In the genomic region with DNA sequence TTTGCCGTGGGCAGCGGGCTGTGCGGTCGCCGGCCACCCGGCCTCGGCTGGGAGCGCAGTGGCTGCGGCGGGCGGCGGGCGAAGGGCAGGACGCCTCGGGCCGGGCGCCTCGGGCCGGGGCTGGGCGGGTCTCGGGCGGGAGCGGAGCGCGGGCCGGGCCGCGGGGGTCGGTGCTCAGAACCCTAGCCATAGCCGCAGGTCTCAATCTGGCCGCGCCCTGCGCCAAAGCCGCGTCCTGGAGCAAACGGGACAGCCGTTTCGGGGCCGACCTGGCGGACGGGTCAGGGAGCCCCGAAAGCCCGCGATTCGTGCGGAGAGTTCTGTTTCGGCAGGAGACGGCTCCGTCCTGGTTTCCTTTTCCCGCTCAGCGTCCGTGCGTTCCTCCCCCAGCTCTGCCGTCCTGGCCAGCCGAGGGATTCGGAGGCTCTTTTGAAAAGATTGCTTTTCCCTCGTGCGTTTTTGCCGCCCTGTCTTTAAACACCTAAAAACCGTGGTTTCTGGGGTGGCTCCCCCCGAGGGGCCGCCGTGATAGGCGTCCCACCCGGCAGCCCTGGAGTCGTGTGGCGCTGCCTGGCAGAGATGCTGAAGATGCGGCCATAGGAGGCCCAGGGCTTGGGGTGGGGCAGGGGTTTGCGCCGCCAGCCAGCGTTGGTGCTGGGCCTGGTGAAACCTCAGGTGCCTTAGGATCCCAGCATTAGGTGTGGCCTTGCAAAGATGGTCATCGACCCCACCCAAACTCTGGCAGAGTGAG, we compare ENCODE assay signal across 10 cellular contexts. TPM values are rescaled to one million over a fixed set of nuclear protein-coding genes. Genes with fewer than 3 reads are reported as not detected.
DNase-seq lines count a peak whose midpoint lies in the region; ATAC-seq, FAIRE-seq and TF ChIP-seq lines count a peak whose summit lies in the region.
"Had no signal": no experiment of that assay in that cellular context is flagged by ENCODE, and none has a peak within 500 bp of the region (broad histone marks: within the 10 kb centered on the region; RNA-seq: fewer than 3 reads in every experiment).

No MANE protein-coding gene starts in this region.

- TF ChIP-seq POLR2A in GM12878 (IDR thresholded peaks at IDR 0.05; ENCODE audit: low read depth, low read length), result no peak

- CTCF ChIA-PET in activated CD8-positive, alpha-beta memory T cell treated with anti-CD3 and anti-CD28 coated beads, Interleukin-2, amount 10 ng/mL, durations not matched to agents 7 days and 5 days (lab: Charles Lee), result interaction anchor here (2.4 kb wide), 1 partner anchor 28 kb away, joined by 11 read pairs; no protein-coding TSS in a partner anchor
- CTCF ChIA-PET in GM12878 (lab: Yijun Ruan, JAX), result no interaction called here

- DNase-seq in activated CD8-positive, alpha-beta memory T cell treated with anti-CD3 and anti-CD28 coated beads, Interleukin-2, amount 10 ng/mL, durations not matched to agents 7 days and 5 days, result no peak
- DNase-seq in activated CD8-positive, alpha-beta memory T cell treated with anti-CD3 and anti-CD28 coated beads for 24 hours, result no peak
- DNase-seq in GM12878 (ENCODE audit: low read depth, low spot score) (no peak), tibial artery (no peak), NCI-H187 (lab: John Stamatoyannopoulos, UW) (no peak), superior temporal gyrus (ENCODE audit: extremely low spot score) (no peak), HuH-7 (ENCODE audit: low spot score) (no peak)
- DNase-seq: stimulated activated naive CD4-positive, alpha-beta T cell had no signal

- H3K4me2 ChIP-seq in GM12878 (ENCODE audit: control insufficient read depth, insufficient read depth), result peak overlapping the region; percentile 7; the same call in 1 of the 2 replicates

- peak overlapping the region; percentile 42 for H3K4me3 Mint-ChIP-seq in activated CD8-positive, alpha-beta memory T cell treated with anti-CD3 and anti-CD28 coated beads, Interleukin-2, amount 10 ng/mL, durations not matched to agents 7 days and 5 days

- H3K36me3 ChIP-seq in GM12878 (ENCODE audit: control insufficient read depth in 2 of 2, insufficient read depth in 2 of 2, low read length in 1 of 2), result no peaks in the 10 kb centered on the region
- no peaks in the 10 kb centered on the region for H3K36me3 ChIP-seq in liver (ENCODE audit: control insufficient read depth in 4 of 4, insufficient read depth in 3 of 4, low read depth in 1 of 4, low read length in 3 of 4)
- H3K36me3 ChIP-seq in tibial artery, result no peaks in the 10 kb centered on the region

- H3K4me1 Mint-ChIP-seq in activated CD8-positive, alpha-beta memory T cell treated with anti-CD3 and anti-CD28 coated beads, Interleukin-2, amount 10 ng/mL, durations not matched to agents 7 days and 5 days, result peaks cover 13% of the 10 kb centered on the region

- 48% methylated on average over 51 of the region's 72 CpGs for WGBS in GM12878 (ENCODE audit: insufficient coverage, insufficient replicate concordance, low lambda C conversion rate, missing lambda C conversion rate)
- 5% methylated on average over 72 of the region's 72 CpGs for WGBS in liver

- H3K27ac ChIP-seq in GM12878 (ENCODE audit: control insufficient read depth, insufficient read depth), result no peak overlapping the region
- H3K27ac ChIP-seq in liver (ENCODE audit: low read depth in 1 of 2, low read length in 2 of 2), result no peak overlapping the region
- H3K27ac ChIP-seq in tibial artery, result no peak overlapping the region

- no peak for TF ChIP-seq RAD21 in GM12878 (IDR thresholded peaks at IDR 0.05; ENCODE audit: insufficient read depth, low read depth, low read length)
- no peak for TF ChIP-seq RAD21 in liver (IDR thresholded peaks at IDR 0.05)

- peaks cover 0 to 9% of the 10 kb centered on the region in 2 experiments; a peak in 2 of 4 replicates for H3K27me3 ChIP-seq in GM12878 (replicated peaks in 1 of 2; ENCODE audit: control insufficient read depth in 2 of 2, insufficient read depth in 2 of 2, low read length in 1 of 2)
- peaks cover 0 to 3% (median 0%) of the 10 kb centered on the region in 4 donors for H3K27me3 ChIP-seq in liver (ENCODE audit: control insufficient read depth in 4 of 4, insufficient read depth in 4 of 4, low read length in 3 of 4)
- H3K27me3 ChIP-seq in tibial artery, result peaks cover 0 to 90% of the 10 kb centered on the region in 2 donors

- in situ Hi-C loops in GM12878 (cut with MboI), result no loop called here

- no peak for ATAC-seq in activated CD8-positive, alpha-beta memory T cell treated with anti-CD3 and anti-CD28 coated beads, Interleukin-2, amount 10 ng/mL, durations not matched to agents 7 days and 5 days
- ATAC-seq in GM12878, result no peak

- intact Hi-C loops in GM12878 (cut with micrococcal nuclease; ENCODE audit: unreplicated experiment), result no loop called here
- intact Hi-C loops in tibial artery (cut with DNase I; ENCODE audit: low total_unique reads), result no loop called here

- no peaks in the 10 kb centered on the region for H3K79me2 ChIP-seq in GM12878 (ENCODE audit: control insufficient read depth, insufficient read depth, low read length)

- H3K9me3 Mint-ChIP-seq in activated CD8-positive, alpha-beta memory T cell treated with anti-CD3 and anti-CD28 coated beads, Interleukin-2, amount 10 ng/mL, durations not matched to agents 7 days and 5 days (ENCODE audit: low read depth), result no peaks in the 10 kb centered on the region

- FAIRE-seq in GM12878 (lab: Jason Lieb, UNC), result no peak
- FAIRE-seq: G401.6 had no signal

- H3K9me3 ChIP-seq in GM12878 (replicated peaks; ENCODE audit: control insufficient read depth, insufficient read depth, low read length) (no peaks in the 10 kb centered on the region), liver (ENCODE audit: control insufficient read depth in 4 of 4, low read length in 3 of 4) (no peaks in the 10 kb centered on the region), tibial artery (no peaks in the 10 kb centered on the region)

- H3K27ac Mint-ChIP-seq in activated CD8-positive, alpha-beta memory T cell treated with anti-CD3 and anti-CD28 coated beads, Interleukin-2, amount 10 ng/mL, durations not matched to agents 7 days and 5 days, result no peak overlapping the region

- H3K9ac ChIP-seq in GM12878 (ENCODE audit: control insufficient read depth, insufficient read depth, low read length) (no peak overlapping the region), liver (ENCODE audit: low read depth in 1 of 2, low read length in 2 of 2) (no peak overlapping the region)

- no peaks in the 10 kb centered on the region for H3K4me1 ChIP-seq in GM12878 (ENCODE audit: control insufficient read depth, insufficient read depth, low read length)
- H3K4me1 ChIP-seq in liver (ENCODE audit: control insufficient read depth in 4 of 4, insufficient read depth in 4 of 4, low read length in 3 of 4), result peaks cover 0 to 26% (median 12%) of the 10 kb centered on the region in 4 donors
- peaks cover 0 to 20% (median 10%) of the 10 kb centered on the region in 4 donors for H3K4me1 ChIP-seq in tibial artery

- H3K36me3 Mint-ChIP-seq in activated CD8-positive, alpha-beta memory T cell treated with anti-CD3 and anti-CD28 coated beads, Interleukin-2, amount 10 ng/mL, durations not matched to agents 7 days and 5 days, result no peaks in the 10 kb centered on the region

- SMC1A ChIA-PET in GM12878 (lab: Charles Lee; ENCODE audit: uncharacterized antibody, unreplicated experiment), result no interaction called here

- TF ChIP-seq EP300 in GM12878 (IDR thresholded peaks at IDR 0.05; ENCODE audit: borderline replicate concordance in 1 of 2, control insufficient read depth in 1 of 2, low read depth in 2 of 2, low read length in 2 of 2), result no peak

- TF ChIP-seq CTCF in GM12878 (IDR thresholded peaks at IDR 0.05 in 2 of 3, conservative IDR thresholded peaks at IDR 0.05 in 1 of 3; ENCODE audit: control insufficient read depth in 2 of 3, extremely low read depth in 1 of 3, insufficient read depth in 1 of 3, low read depth in 3 of 3, low read length in 3 of 3) (no peak), liver (IDR thresholded peaks at IDR 0.05; ENCODE audit: low read depth, low read length, missing input control) (no peak), tibial artery (IDR thresholded peaks at IDR 0.05) (no peak)

- no TSS peak for BruUV-seq in GM12878 (replicated peaks; lab: Mats Ljungman, UMichigan)

- no peak overlapping the region for H2AFZ ChIP-seq in GM12878 (ENCODE audit: control insufficient read depth, low read depth, low read length)

- no peak overlapping the region for H3K4me3 ChIP-seq in GM12878
- H3K4me3 ChIP-seq in liver (ENCODE audit: low read depth in 1 of 3, low read length in 3 of 3), result peak overlapping the region in 2 of 3 donors; percentile 54 to 60
- H3K4me3 ChIP-seq in tibial artery, result peak overlapping the region; percentile 35 to 50

- no peaks in the 10 kb centered on the region for H4K20me1 ChIP-seq in GM12878 (ENCODE audit: control insufficient read depth, insufficient read depth)

- POLR2A ChIA-PET in GM12878 (lab: Charles Lee), result no interaction called here

- RAD21 ChIA-PET in GM12878 (lab: Charles Lee; ENCODE audit: unreplicated experiment), result no interaction called here

- peaks cover 43% of the 10 kb centered on the region for H3K27me3 Mint-ChIP-seq in activated CD8-positive, alpha-beta memory T cell treated with anti-CD3 and anti-CD28 coated beads, Interleukin-2, amount 10 ng/mL, durations not matched to agents 7 days and 5 days

TF ChIP-seq in GM12878, 131 proteins besides CTCF, POLR2A, EP300 and RAD21:
- TF ChIP-seq ETV6 (conservative IDR thresholded peaks at IDR 0.05 in 1 of 2, IDR thresholded peaks at IDR 0.05 in 1 of 2; ENCODE audit: borderline replicate concordance in 1 of 2, low read depth in 1 of 2), result no peak

RNA-seq across cellular contexts. Expression of a gene that starts 0.7 kb away (rescaled TPM):
- under 1 TPM; 0.38 to 0.45 TPM for total RNA-seq in activated CD8-positive, alpha-beta memory T cell treated with anti-CD3 and anti-CD28 coated beads, Interleukin-2, amount 10 ng/mL, durations not matched to agents 7 days and 5 days
- total RNA-seq in GM12878 (2013; cell fraction: nucleolus; rRNA removed), result not detected in 2 replicates
- not detected in 2 replicates for total RNA-seq in GM12878 (2014; rRNA removed)
- not detected in 2 replicates for total RNA-seq in GM12878 (2014; rRNA removed; fragmentation: Illumina TruSeq; extraction: Trizol)
- total RNA-seq in GM12878 (2021), result not detected in 2 replicates
- not detected for polyA plus RNA-seq in GM12878 (2011; ENCODE audit: low read depth)
- polyA plus RNA-seq in GM12878 (2011; rRNA removed), result 0.07 TPM in 1 of 2 replicates, not detected in the other
- 0.02 and 0.03 TPM in 2 replicates for polyA plus RNA-seq in GM12878 (2011; cell fraction: cytosol; rRNA removed)
- polyA plus RNA-seq in GM12878 (2011; cell fraction: nucleus; rRNA removed), result 0.03 and 0.06 TPM in 2 replicates
- 0.03 TPM in 1 of 2 replicates, not detected in the other for polyA plus RNA-seq in GM12878 (2012)
- not detected in 2 replicates for polyA plus RNA-seq in GM12878 (2014; fragmentation: Illumina TruSeq; extraction: Trizol)
- not detected for polyA plus RNA-seq in GM12878 (2014; fragmentation: Nextera tagmentation; extraction: Ambion mirVana)
- polyA plus RNA-seq in GM12878 (2014; rRNA removed), result not detected in 2 replicates
- not detected for polyA plus RNA-seq in GM12878 (2016; fragmentation: Nextera tagmentation; extraction: Ambion mirVana)
- not detected in 2 replicates for polyA minus RNA-seq in GM12878 (2011; rRNA and poly(A)+ RNA removed)
- not detected in 2 replicates for polyA minus RNA-seq in GM12878 (2011; cell fraction: cytosol; rRNA and poly(A)+ RNA removed)
- not detected in 2 replicates for polyA minus RNA-seq in GM12878 (2011; cell fraction: nucleus; rRNA and poly(A)+ RNA removed)
- total RNA-seq in liver, result under 1 TPM; 0.09 to 0.33 TPM
- 1 to 10 TPM in 1 of 2 donors, not detected in 1; 2.5 TPM for polyA plus RNA-seq in liver
